ENCODE assay signal across 9 cellular contexts in the genomic region with DNA sequence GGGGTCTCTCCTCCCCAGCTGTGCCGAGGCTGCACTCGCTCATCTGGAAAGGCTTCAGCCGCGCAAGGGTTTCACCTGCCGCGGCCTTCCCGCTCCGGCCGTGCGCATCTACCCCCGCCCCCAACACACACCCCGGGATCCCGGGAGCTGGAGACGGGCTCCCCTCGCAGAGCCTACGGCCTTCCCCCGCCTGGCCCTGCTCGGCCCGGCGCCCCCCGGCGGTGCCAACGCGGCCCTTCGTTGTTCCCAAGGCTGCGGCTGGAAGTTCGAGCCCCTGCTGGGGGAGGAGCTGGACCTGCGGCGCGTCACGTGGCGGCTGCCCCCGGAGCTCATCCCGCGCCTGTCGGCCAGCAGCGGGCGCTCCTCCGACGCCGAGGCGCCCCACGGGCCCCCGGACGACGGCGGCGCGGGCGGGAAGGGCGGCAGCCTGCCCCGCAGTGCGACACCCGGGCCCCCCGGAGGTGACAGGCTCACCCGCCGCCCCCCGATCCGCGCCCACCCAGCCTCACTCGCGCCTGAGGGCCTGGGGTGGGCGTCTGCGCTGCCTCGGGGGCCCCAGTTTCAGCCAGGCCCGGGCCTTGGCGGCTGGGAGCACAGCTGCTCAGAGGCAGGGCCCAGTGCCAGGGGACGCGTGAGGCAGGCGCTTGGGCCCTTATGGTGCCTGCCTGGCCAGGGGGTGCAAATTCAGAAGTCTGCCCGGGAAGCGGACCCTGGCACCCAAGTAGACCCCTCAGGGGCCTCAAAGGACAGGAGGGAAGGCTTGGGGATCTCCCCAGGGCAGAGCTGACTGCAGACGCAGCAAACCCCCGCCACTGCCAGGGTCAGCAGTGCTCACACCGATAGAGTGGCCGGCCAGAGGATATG. TPM values are rescaled to one million over a fixed set of nuclear protein-coding genes. Genes with fewer than 3 reads are reported as not detected.
DNase-seq lines count a peak whose midpoint lies in the region; ATAC-seq, FAIRE-seq and TF ChIP-seq lines count a peak whose summit lies in the region.
"Had no signal": no experiment of that assay in that cellular context is flagged by ENCODE, and none has a peak within 500 bp of the region (broad histone marks: within the 10 kb centered on the region; RNA-seq: fewer than 3 reads in every experiment).

No MANE protein-coding gene starts in this region.

- POLR2A ChIA-PET in PC-3 (lab: Charles Lee; ENCODE audit: unreplicated experiment), result no interaction called here

- H2AFZ ChIP-seq in PC-3 (ENCODE audit: low read length), result no peak overlapping the region

- DNase-seq in GM12864 (ENCODE audit: low read depth), result no peak
- DNase-seq in activated gamma-delta T cell treated with anti-CD3 and anti-CD28 coated beads, Interleukin-2, amount 50 U/mL, for 16 hours (ENCODE audit: low read depth), result peak; percentile 60
- DNase-seq in cardiac muscle cell (ENCODE audit: low read depth in 1 of 2, low spot score in 1 of 2), result peak; percentile 82
- no peak for DNase-seq in prostate gland (ENCODE audit: low spot score)
- peak; percentile 91 for DNase-seq in urothelium cell line (ENCODE audit: low spot score)
- DNase-seq in PC-3, result no peak

- H3K4me3 ChIP-seq in GM12864 (ENCODE audit: low read depth, low read length) (peak overlapping the region; percentile 57), cardiac muscle cell (peak overlapping the region; percentile 14), prostate gland (peak overlapping the region; percentile 23 to 25), PC-3 (ENCODE audit: low read length) (no peak overlapping the region)

- CTCF ChIA-PET in PC-3 (lab: Charles Lee), result interaction anchor here (0.7 to 1.1 kb wide), 2 partner anchors 74 to 79 kb away, joined by 3 read pairs; no protein-coding TSS in a partner anchor

- H3K9me3 ChIP-seq in cardiac muscle cell (ENCODE audit: low read depth) (no peaks in the 10 kb centered on the region), prostate gland (no peaks in the 10 kb centered on the region), PC-3 (ENCODE audit: low read length) (no peaks in the 10 kb centered on the region)

- H3K9me2 ChIP-seq in PC-3 (replicated peaks; ENCODE audit: low read length), result no peaks in the 10 kb centered on the region

- intact Hi-C loops in prostate gland (cut with DNase I), result no loop called here
- intact Hi-C loops in PC-3 (cut with micrococcal nuclease), result no loop called here

- WGBS in prostate gland, result 33% methylated on average over 63 of the region's 76 CpGs

- TF ChIP-seq POLR2A in Raji (IDR thresholded peaks at IDR 0.05; ENCODE audit: insufficient read depth, low read depth, low read length), result peak; percentile 45
- no peak for TF ChIP-seq POLR2A in prostate gland (IDR thresholded peaks at IDR 0.05)

- FAIRE-seq in urothelium cell line (lab: Jason Lieb, UNC), result peak; percentile 65
- FAIRE-seq: endometrium had no signal

- H3K4me2 ChIP-seq in PC-3 (ENCODE audit: low read length), result no peak overlapping the region

- ATAC-seq in HG02885 (IDR thresholded peaks at IDR 0.05; ENCODE audit: poor library complexity, unreplicated experiment), result peak; percentile 74
- no peak for ATAC-seq in PC-3

- no peaks in the 10 kb centered on the region for H3K4me1 ChIP-seq in cardiac muscle cell (ENCODE audit: low read depth)
- no peaks in the 10 kb centered on the region for H3K4me1 ChIP-seq in prostate gland (replicated peaks)
- no peaks in the 10 kb centered on the region for H3K4me1 ChIP-seq in PC-3 (ENCODE audit: insufficient read depth, low read length)

- no peaks in the 10 kb centered on the region for H4K20me1 ChIP-seq in PC-3 (ENCODE audit: low read length)

- H3K79me2 ChIP-seq in PC-3 (ENCODE audit: low read length), result no peaks in the 10 kb centered on the region

- H3K27me3 ChIP-seq in cardiac muscle cell (no peaks in the 10 kb centered on the region), prostate gland (replicated peaks; ENCODE audit: insufficient read depth) (no peaks in the 10 kb centered on the region), PC-3 (ENCODE audit: low read length) (no peaks in the 10 kb centered on the region)

- peak; percentile 67 for TF ChIP-seq CTCF in GM12864 (IDR thresholded peaks at IDR 0.05; ENCODE audit: low read depth, low read length, missing control alignments)
- TF ChIP-seq CTCF in cardiac muscle cell (IDR thresholded peaks at IDR 0.05; ENCODE audit: low read depth, low read length), result peak; percentile 58
- peak in 2 of 4 experiments; percentile 32 to 42 for TF ChIP-seq CTCF in prostate gland (IDR thresholded peaks at IDR 0.05)
- no peak for TF ChIP-seq CTCF in PC-3 (conservative IDR thresholded peaks at IDR 0.05; ENCODE audit: low read depth, low read length)

- BruUV-seq in PC-3 (replicated peaks; lab: Mats Ljungman, UMichigan), result no TSS peak

- no peaks in the 10 kb centered on the region for H3F3A ChIP-seq in PC-3 (ENCODE audit: low read length, unreplicated experiment)

- H3K36me3 ChIP-seq in cardiac muscle cell (no peaks in the 10 kb centered on the region), prostate gland (no peaks in the 10 kb centered on the region), PC-3 (ENCODE audit: low read depth, low read length) (peaks cover 71% of the 10 kb centered on the region)

- H3K9ac ChIP-seq in PC-3 (ENCODE audit: low read length), result no peak overlapping the region

- no peak overlapping the region for H3K27ac ChIP-seq in cardiac muscle cell
- H3K27ac ChIP-seq in prostate gland, result peak overlapping the region; percentile 27 to 42
- H3K27ac ChIP-seq in PC-3 (ENCODE audit: low read length), result no peak overlapping the region

RNA-seq across cellular contexts. Expression of a gene that starts 11.2 kb away (rescaled TPM):
- total RNA-seq in cardiac muscle cell, result 35.1 and 54.0 TPM in 2 replicates
- 42.4 and 74.4 TPM in 2 replicates for polyA plus RNA-seq in cardiac muscle cell
- 10 to 100 TPM; 28.1 to 28.5 TPM for total RNA-seq in prostate gland
- 64.9 and 75.0 TPM in 2 replicates for total RNA-seq in PC-3 (2014; rRNA removed)

RNA-seq across cellular contexts. Expression of a gene that starts 30.9 kb away (rescaled TPM):
- 34.2 and 37.8 TPM in 2 replicates for total RNA-seq in cardiac muscle cell
- 20.5 and 35.9 TPM in 2 replicates for polyA plus RNA-seq in cardiac muscle cell
- 10 to 100 TPM; 68.9 to 72.5 TPM for total RNA-seq in prostate gland
- total RNA-seq in PC-3 (2014; rRNA removed), result 21.8 and 22.9 TPM in 2 replicates

RNA-seq across cellular contexts. Expression of a gene that starts 32.5 kb away (rescaled TPM):
- total RNA-seq in cardiac muscle cell (0.09 and 0.21 TPM in 2 replicates), prostate gland (100 to 1,000 TPM in 1 of 2 donors, 10 to 100 TPM in 1; 81.0 to 105 TPM), PC-3 (2014; rRNA removed) (273 and 362 TPM in 2 replicates)
- polyA plus RNA-seq in cardiac muscle cell, result 0.40 and 1.6 TPM in 2 replicates

Comparison
In these comparisons a context has a peak if more than half of its experiments do, and no peak if none do; other contexts are left out.
1. DNase-seq: peak in activated gamma-delta T cell treated with anti-CD3 and anti-CD28 coated beads, Interleukin-2, amount 50 U/mL, for 16 hours (single experiment), cardiac muscle cell (2 of 2) and urothelium cell line (single experiment); none in GM12864 (single experiment), prostate gland (single experiment) and PC-3 (single experiment).
2. H3K27ac ChIP-seq: peak in prostate gland (2 of 2); none in cardiac muscle cell (single experiment) and PC-3 (single experiment).
3. RNA of a gene that starts 32.5 kb away (total RNA-seq): 273 to 362 TPM in PC-3 and 81.0 to 105 TPM in prostate gland; 0.09 to 0.21 TPM in cardiac muscle cell; every median in the first group is over 10 times any median in the second.